Comparison of ENCODE assay signal across 20 cellular contexts in genomic region chr5:43433381-43433780, GRCh38. TPM values are rescaled to one million over a fixed set of nuclear protein-coding genes. Genes with fewer than 3 reads are reported as not detected.
"Had no signal": no experiment of that assay in that cellular context is flagged by ENCODE, and none has a peak within 500 bp of the region (broad histone marks: within the 10 kb centered on the region; RNA-seq: fewer than 3 reads in every experiment).

No MANE protein-coding gene starts in this region.

- H3K27ac ChIP-seq: sigmoid colon, spleen, vagina had no signal

- H3K4me1 ChIP-seq: spleen had no signal

- H3K4me1 Mint-ChIP-seq: activated B cell treated with CpG ODN at 0.5 μM for 24 hours; activated naive CD8-positive, alpha-beta T cell treated with anti-CD3 and anti-CD28 coated beads for 36 hours; neural crest cell; stimulated activated naive B cell treated with anti-CD40 and anti-IgM and Interleukin-4, amounts not matched to agents 10 μg/mL and 1 μg/mL and 100 μg/mL, for 72 hours; T-cell had no signal

- H3K4me3 Mint-ChIP-seq: activated B cell treated with CpG ODN at 0.5 μM for 24 hours; activated CD4-positive, alpha-beta memory T cell treated with anti-CD3 and anti-CD28 coated beads for 36 hours; activated naive CD8-positive, alpha-beta T cell treated with anti-CD3 and anti-CD28 coated beads for 36 hours; neural crest cell; stimulated activated naive B cell treated with anti-CD40 and anti-IgM and Interleukin-4, amounts not matched to agents 10 μg/mL and 1 μg/mL and 100 μg/mL, for 72 hours; T-cell had no signal

- H3K36me3 Mint-ChIP-seq: activated CD4-positive, alpha-beta memory T cell treated with anti-CD3 and anti-CD28 coated beads for 36 hours; activated naive CD8-positive, alpha-beta T cell treated with anti-CD3 and anti-CD28 coated beads for 36 hours; T-cell had no signal

- DNase-seq: activated B cell treated with CpG ODN at 0.5 μM for 24 hours; activated CD4-positive, alpha-beta memory T cell treated with anti-CD3 and anti-CD28 coated beads for 36 hours; activated CD4-positive, alpha-beta T cell treated with anti-CD3 and anti-CD28 coated beads for 4 hours; activated naive CD8-positive, alpha-beta T cell treated with anti-CD3 and anti-CD28 coated beads for 36 hours; activated T-cell treated with anti-CD3 and anti-CD28 coated beads for 4 hours; amniotic stem cell; erythroblast; foreskin melanocyte; glutamatergic neuron; hypothalamus; islet precursor cell; mammary epithelial cell; sigmoid colon; spleen; stimulated activated naive B cell treated with anti-CD40 and anti-IgM and Interleukin-4, amounts not matched to agents 10 μg/mL and 1 μg/mL and 100 μg/mL, for 72 hours; T-cell had no signal

- H3K9me3 ChIP-seq: vagina had no signal

- H3K27me3 Mint-ChIP-seq: activated B cell treated with CpG ODN at 0.5 μM for 24 hours; activated CD4-positive, alpha-beta memory T cell treated with anti-CD3 and anti-CD28 coated beads for 36 hours; activated naive CD8-positive, alpha-beta T cell treated with anti-CD3 and anti-CD28 coated beads for 36 hours; stimulated activated naive B cell treated with anti-CD40 and anti-IgM and Interleukin-4, amounts not matched to agents 10 μg/mL and 1 μg/mL and 100 μg/mL, for 72 hours; T-cell had no signal

- ATAC-seq: stimulated activated naive B cell treated with anti-CD40 and anti-IgM and Interleukin-4, amounts not matched to agents 10 μg/mL and 1 μg/mL and 100 μg/mL, for 72 hours; T-cell had no signal

- H3K27ac Mint-ChIP-seq: activated B cell treated with CpG ODN at 0.5 μM for 24 hours; activated CD4-positive, alpha-beta memory T cell treated with anti-CD3 and anti-CD28 coated beads for 36 hours; activated naive CD8-positive, alpha-beta T cell treated with anti-CD3 and anti-CD28 coated beads for 36 hours; stimulated activated naive B cell treated with anti-CD40 and anti-IgM and Interleukin-4, amounts not matched to agents 10 μg/mL and 1 μg/mL and 100 μg/mL, for 72 hours; T-cell had no signal

- H3K4me3 ChIP-seq: sigmoid colon, spleen, tibial nerve, vagina had no signal

- FAIRE-seq: colon had no signal

- H3K36me3 ChIP-seq: sigmoid colon, spleen, tibial nerve, vagina had no signal

- H3K27me3 ChIP-seq: sigmoid colon, spleen, tibial nerve, vagina had no signal

RNA-seq across cellular contexts. Expression of gene CCL28, which starts 21.2 kb away (rescaled TPM):
- total RNA-seq: neural crest cell had no signal
